Comparison of ENCODE assay signal across 8 cellular contexts in the genomic region with DNA sequence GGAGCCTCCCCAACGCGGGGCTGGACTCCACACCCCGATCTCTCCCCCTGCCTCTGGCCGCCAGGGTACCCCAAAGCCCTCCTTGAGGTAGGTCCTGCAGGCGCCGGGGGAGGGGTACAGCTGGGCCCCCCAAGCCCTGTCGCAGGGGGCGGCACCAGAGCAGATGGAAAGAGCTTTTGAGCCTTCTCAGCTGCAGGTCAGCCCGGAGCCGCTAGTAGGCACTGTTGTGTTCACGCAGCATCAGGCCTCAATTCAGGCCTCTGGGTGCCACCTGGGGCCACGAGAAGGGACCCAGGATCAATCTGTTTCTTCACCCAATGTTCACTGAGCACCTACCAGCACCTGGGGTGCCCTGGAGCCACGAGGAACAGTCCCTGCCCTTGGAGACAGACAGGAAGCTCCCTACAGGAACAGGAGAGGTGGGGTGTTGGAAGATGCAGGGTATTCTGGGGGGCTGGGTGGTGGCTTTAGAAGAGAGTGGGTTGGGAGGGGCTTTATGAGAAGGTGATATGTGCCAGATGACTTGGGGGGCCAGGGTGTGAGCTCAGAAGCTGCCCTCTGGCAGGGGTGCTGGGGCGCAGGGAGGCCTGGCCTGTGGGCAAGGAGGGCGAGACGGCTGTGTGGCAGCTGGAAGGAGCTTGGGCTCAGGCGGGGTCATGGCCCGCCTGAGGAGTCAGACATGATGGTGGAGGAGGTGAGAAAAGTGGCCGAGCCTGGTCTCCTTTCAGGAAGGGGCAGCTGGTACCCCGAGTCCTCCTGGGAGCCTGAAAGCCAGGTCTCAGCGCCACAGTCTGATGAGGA.
DNase-seq lines count a peak whose midpoint lies in the region; ATAC-seq and TF ChIP-seq lines count a peak whose summit lies in the region.

No MANE protein-coding gene starts in this region.

- no peaks in the 10 kb centered on the region for H3K79me2 ChIP-seq in osteoblast (ENCODE audit: insufficient read depth, low read length)

- no peak overlapping the region for H2AFZ ChIP-seq in osteoblast (ENCODE audit: low read length)

- H3K36me3 ChIP-seq in osteoblast (ENCODE audit: insufficient read depth, low read length) = no peaks in the 10 kb centered on the region
- no peaks in the 10 kb centered on the region for H3K36me3 ChIP-seq in MG63

- H3K36me3 Mint-ChIP-seq in brain = no peaks in the 10 kb centered on the region

- H3K27ac ChIP-seq in RWPE1 = peak overlapping the region; percentile 74
- H3K27ac ChIP-seq in osteoblast (ENCODE audit: low read depth, low read length) = no peak overlapping the region

- POLR2A ChIA-PET in RWPE1 (lab: Yijun Ruan, JAX; ENCODE audit: low non-redundant PET) = no interaction called here

- peaks cover 0 to 5% (median 0%) of the 10 kb centered on the region in 5 experiments for H3K9me3 Mint-ChIP-seq in brain

- CTCF ChIA-PET in RWPE1 (lab: Yijun Ruan, JAX) = interaction anchor here (0.5 to 1.7 kb wide), 4 partner anchors 11 to 245 kb away, joined by 3 to 6 read pairs (median 4); no protein-coding TSS in a partner anchor

- H3K4me1 ChIP-seq in osteoblast (ENCODE audit: insufficient read depth, low read length) = peaks cover 6% of the 10 kb centered on the region

- H3K4me3 ChIP-seq in GM12875 (ENCODE audit: low read depth, low read length) (no peak overlapping the region), osteoblast (ENCODE audit: insufficient read depth, low read length) (no peak overlapping the region), MG63 (no peak overlapping the region)

- no peaks in the 10 kb centered on the region for H3K27me3 ChIP-seq in osteoblast (ENCODE audit: insufficient read depth, low read length)
- no peaks in the 10 kb centered on the region for H3K27me3 ChIP-seq in MG63

- H3K9me3 ChIP-seq in osteoblast (ENCODE audit: low read depth, low read length) (no peaks in the 10 kb centered on the region), MG63 (no peaks in the 10 kb centered on the region)

- no peak for ATAC-seq in GM18907 (IDR thresholded peaks at IDR 0.05; ENCODE audit: unreplicated experiment)

- no peak overlapping the region for H3K4me3 Mint-ChIP-seq in brain

- H3K27me3 Mint-ChIP-seq in brain = peaks cover 2% of the 10 kb centered on the region

- no peak overlapping the region for H3K4me2 ChIP-seq in osteoblast (ENCODE audit: insufficient read depth, low read length)

- H3K4me1 Mint-ChIP-seq in brain = peaks cover 62% of the 10 kb centered on the region

- DNase-seq in RWPE1 (ENCODE audit: low spot score) (no peak), osteoblast (ENCODE audit: insufficient read length, low spot score, missing footprints) (no peak), NCI-H2081 (lab: John Stamatoyannopoulos, UW) (no peak), NK-92 (lab: John Stamatoyannopoulos, UW; ENCODE audit: unreplicated experiment) (no peak), MG63 (no peak)

- H4K20me1 ChIP-seq in osteoblast (ENCODE audit: insufficient read depth, low read length) = peaks cover 26% of the 10 kb centered on the region

- H3K27ac Mint-ChIP-seq in brain = peak overlapping the region in 4 of 5 experiments; percentile 53 to 93 (median 92)

- TF ChIP-seq CTCF in GM12875 (IDR thresholded peaks at IDR 0.05; ENCODE audit: borderline replicate concordance, insufficient read depth, low read depth, low read length) (peak; percentile 100), RWPE1 (conservative IDR thresholded peaks at IDR 0.05; ENCODE audit: low read depth) (0 out of 2 replicates have a peak, but pooled peaks have one; percentile 11), brain (conservative IDR thresholded peaks at IDR 0.05) (peak in 1 of 2 experiments; percentile 76), osteoblast (IDR thresholded peaks at IDR 0.05; ENCODE audit: extremely low read depth, low read depth, low read length) (peak; percentile 35)
